ENCODE assay signal across 8 cellular contexts in the genomic region with DNA sequence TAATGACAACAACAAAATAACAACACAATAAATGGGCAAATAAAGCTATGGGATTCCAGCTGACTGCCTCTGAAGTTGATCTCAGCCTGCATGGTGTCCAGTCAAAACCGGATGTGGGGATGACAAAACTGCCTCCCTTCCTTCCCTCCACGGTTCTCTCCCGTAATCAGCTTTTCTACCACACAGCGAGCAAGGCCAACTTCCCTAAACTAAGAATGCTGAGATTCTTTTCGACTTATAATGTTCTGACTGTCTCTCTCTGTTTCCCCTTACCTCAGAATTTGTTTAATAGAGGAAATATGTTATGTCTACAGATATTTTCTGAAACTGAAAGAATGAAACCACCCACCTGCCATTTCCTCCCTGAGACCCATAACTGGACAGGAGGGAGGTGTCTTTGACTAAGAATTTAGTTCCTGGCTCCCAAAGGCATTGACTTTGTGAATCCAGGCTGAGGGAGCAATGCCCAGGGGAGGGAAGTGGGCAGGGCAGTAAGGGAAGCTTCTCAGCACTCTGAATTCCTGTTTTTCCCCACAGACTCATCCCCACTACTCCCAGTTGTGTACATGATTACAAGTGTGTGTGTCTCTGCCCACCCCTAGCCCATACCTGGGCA. TPM values are rescaled to one million over a fixed set of nuclear protein-coding genes. Genes with fewer than 3 reads are reported as not detected.
DNase-seq lines count a peak whose midpoint lies in the region; ATAC-seq and TF ChIP-seq lines count a peak whose summit lies in the region.

No MANE protein-coding gene starts in this region.

- no peaks in the 10 kb centered on the region for H3F3A ChIP-seq in SK-N-SH (replicated peaks; ENCODE audit: insufficient read depth)

- in situ Hi-C loops in G401 (cut with HindIII; ENCODE audit: low sequenced_read_pairs) = no loop called here

- CTCF ChIA-PET in SK-N-SH (lab: Yijun Ruan, JAX) = interaction anchor here (0.7 to 4.7 kb wide), 9 partner anchors 8 to 1131 kb away, joined by 3 to 41 read pairs (median 4); partner anchors contain the start of gene TLR10

- H3K36me3 Mint-ChIP-seq in mesothelial cell of epicardium = peaks cover 6% of the 10 kb centered on the region

- H3K4me3 Mint-ChIP-seq in mesothelial cell of epicardium = no peak overlapping the region

- no peak overlapping the region for H3K27ac Mint-ChIP-seq in mesothelial cell of epicardium

- TF ChIP-seq CTCF in cardiac fibroblast (IDR thresholded peaks at IDR 0.05; ENCODE audit: low read depth, low read length) = no peak
- no peak for TF ChIP-seq CTCF in mesothelial cell of epicardium (IDR thresholded peaks at IDR 0.05; ENCODE audit: unreplicated experiment)
- TF ChIP-seq CTCF in SK-N-SH (IDR thresholded peaks at IDR 0.05) = no peak

- no peak overlapping the region for H3K9ac ChIP-seq in SK-N-SH

- peaks cover 23% of the 10 kb centered on the region for H3K9me3 Mint-ChIP-seq in mesothelial cell of epicardium

- H3K9me3 ChIP-seq in mononuclear cell (ENCODE audit: low read depth, low read length) = no peaks in the 10 kb centered on the region
- no peaks in the 10 kb centered on the region for H3K9me3 ChIP-seq in SK-N-SH

- H3K9me2 ChIP-seq in SK-N-SH = no peaks in the 10 kb centered on the region

- no peak overlapping the region for H2AFZ ChIP-seq in SK-N-SH (ENCODE audit: low read depth)

- 65% methylated on average over 5 of the region's 5 CpGs for WGBS in SK-N-SH (ENCODE audit: low lambda C conversion rate)

- H3K27me3 ChIP-seq in mononuclear cell (ENCODE audit: insufficient read depth, low read length) (no peaks in the 10 kb centered on the region), SK-N-SH (ENCODE audit: insufficient read depth) (no peaks in the 10 kb centered on the region)

- no peak overlapping the region for H3K4me2 ChIP-seq in SK-N-SH

- H4K20me1 ChIP-seq in SK-N-SH (ENCODE audit: insufficient read depth) = no peaks in the 10 kb centered on the region

- peaks cover 8% of the 10 kb centered on the region for H3K4me1 Mint-ChIP-seq in mesothelial cell of epicardium

- no peak for TF ChIP-seq RAD21 in SK-N-SH (IDR thresholded peaks at IDR 0.05; ENCODE audit: low read length)

- no peak for TF ChIP-seq EP300 in SK-N-SH (IDR thresholded peaks at IDR 0.05; ENCODE audit: borderline replicate concordance in 1 of 2, low read depth in 1 of 2, low read length in 1 of 2)

- POLR2A ChIA-PET in SK-N-SH (lab: Yijun Ruan, JAX) = no interaction called here

- H3K4me3 ChIP-seq in cardiac fibroblast (replicated peaks in 1 of 2; ENCODE audit: low read depth in 2 of 2, low read length in 2 of 2) (peak overlapping the region in 1 of 2 donors; percentile 32), mononuclear cell (ENCODE audit: low read length) (peak overlapping the region; percentile 65), SK-N-SH (ENCODE audit: low read depth in 2 of 2, low read length in 1 of 2) (no peak overlapping the region)

- no peak overlapping the region for H3K27ac ChIP-seq in SK-N-SH (ENCODE audit: low read depth in 2 of 2, low read length in 1 of 2)

- no peaks in the 10 kb centered on the region for H3K36me3 ChIP-seq in SK-N-SH (replicated peaks in 1 of 2; ENCODE audit: control insufficient read depth in 1 of 2, insufficient read depth in 2 of 2, low read length in 1 of 2)

- TF ChIP-seq POLR2A in GM18505 (IDR thresholded peaks at IDR 0.05; ENCODE audit: borderline replicate concordance, extremely low read depth, insufficient read depth, insufficient read length) = peak; percentile 60

- peak; percentile 80 for ATAC-seq in GM18505 (IDR thresholded peaks at IDR 0.05; ENCODE audit: unreplicated experiment)
- peak; percentile 69 for ATAC-seq in HG02571 (IDR thresholded peaks at IDR 0.05; ENCODE audit: unreplicated experiment)

- H3K79me2 ChIP-seq in SK-N-SH (ENCODE audit: insufficient read depth) = no peaks in the 10 kb centered on the region

- H3K4me1 ChIP-seq in mononuclear cell (ENCODE audit: insufficient read depth, low read length) (peaks cover 51% of the 10 kb centered on the region), SK-N-SH (ENCODE audit: control insufficient read depth in 1 of 2, insufficient read depth in 2 of 2, low read depth in 1 of 2, low read length in 1 of 2) (no peaks in the 10 kb centered on the region; a peak in 1 of 4 replicates)

- peak; percentile 18 for DNase-seq in NCI-H2029 (lab: John Stamatoyannopoulos, UW)
- peak; percentile 39 to 62 for DNase-seq in cardiac fibroblast (ENCODE audit: low read depth in 2 of 2)
- no peak for DNase-seq in G401 (ENCODE audit: low spot score)
- DNase-seq in mesothelial cell of epicardium (ENCODE audit: low spot score in 2 of 2, unreplicated experiment in 2 of 2) = no peak
- DNase-seq in SK-N-SH = no peak

- H3K27me3 Mint-ChIP-seq in mesothelial cell of epicardium (ENCODE audit: low read depth) = no peaks in the 10 kb centered on the region

TF ChIP-seq in SK-N-SH, 30 proteins besides CTCF, POLR2A, EP300 and RAD21:
- TF ChIP-seq, protein P1, sequence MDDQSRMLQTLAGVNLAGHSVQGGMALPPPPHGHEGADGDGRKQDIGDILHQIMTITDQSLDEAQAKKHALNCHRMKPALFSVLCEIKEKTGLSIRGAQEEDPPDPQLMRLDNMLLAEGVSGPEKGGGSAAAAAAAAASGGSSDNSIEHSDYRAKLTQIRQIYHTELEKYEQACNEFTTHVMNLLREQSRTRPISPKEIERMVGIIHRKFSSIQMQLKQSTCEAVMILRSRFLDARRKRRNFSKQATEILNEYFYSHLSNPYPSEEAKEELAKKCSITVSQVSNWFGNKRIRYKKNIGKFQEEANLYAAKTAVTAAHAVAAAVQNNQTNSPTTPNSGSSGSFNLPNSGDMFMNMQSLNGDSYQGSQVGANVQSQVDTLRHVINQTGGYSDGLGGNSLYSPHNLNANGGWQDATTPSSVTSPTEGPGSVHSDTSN (IDR thresholded peaks at IDR 0.05) = no peak
- TF ChIP-seq EZH2phosphoT487 (IDR thresholded peaks at IDR 0.05; ENCODE audit: borderline replicate concordance, low read depth) (no peak), GATA2 (CRISPR knock-in tag; IDR thresholded peaks at IDR 0.05) (no peak), RXRA (IDR thresholded peaks at IDR 0.05; ENCODE audit: borderline replicate concordance, low read depth) (no peak), SIN3A (IDR thresholded peaks at IDR 0.05; ENCODE audit: borderline replicate concordance, low read depth, low read length) (no peak), GABPA (IDR thresholded peaks at IDR 0.05; ENCODE audit: low read depth) (no peak), TEAD4 (IDR thresholded peaks at IDR 0.05; ENCODE audit: borderline replicate concordance, insufficient read depth) (no peak), TAF1 (IDR thresholded peaks at IDR 0.05; ENCODE audit: borderline replicate concordance, low read depth, low read length) (no peak), FOXM1 (IDR thresholded peaks at IDR 0.05; ENCODE audit: low read depth) (no peak), SMC3 (IDR thresholded peaks at IDR 0.05; ENCODE audit: low read depth, low read length) (no peak), ELF1 (IDR thresholded peaks at IDR 0.05) (no peak)

RNA-seq across cellular contexts. Expression of gene TLR1, which starts 1.0 kb away (rescaled TPM):
- total RNA-seq in mononuclear cell (71.5 TPM), mesothelial cell of epicardium (0.77 to 1.2 TPM (median 0.82 TPM) in 3 replicates)
- total RNA-seq in G401 (2014; rRNA removed; shearing (Covaris generic)) = not detected in 2 replicates
- polyA plus RNA-seq in SK-N-SH (2012; rRNA removed) = 0.03 TPM in 1 of 2 replicates, not detected in the other
- polyA plus RNA-seq in SK-N-SH (2012; cell fraction: cytosol; rRNA removed) = 0.03 TPM in 1 of 2 replicates, not detected in the other
- 0.04 TPM in 1 of 2 replicates, not detected in the other for polyA plus RNA-seq in SK-N-SH (2012; cell fraction: nucleus; rRNA removed)

RNA-seq across cellular contexts. Expression of gene TLR10, which starts 22.8 kb away (rescaled TPM):
- 2.5 TPM for total RNA-seq in mononuclear cell
- total RNA-seq in G401 (2014; rRNA removed; shearing (Covaris generic)) = not detected in 2 replicates
- total RNA-seq in mesothelial cell of epicardium = not detected in 3 replicates
- not detected in 2 replicates for polyA plus RNA-seq in SK-N-SH (2012; rRNA removed)
- not detected in 2 replicates for polyA plus RNA-seq in SK-N-SH (2012; cell fraction: cytosol; rRNA removed)
- polyA plus RNA-seq in SK-N-SH (2012; cell fraction: nucleus; rRNA removed) = not detected in 2 replicates

RNA-seq across cellular contexts. Expression of gene TLR6, which starts 51.0 kb away (rescaled TPM):
- total RNA-seq in mononuclear cell = 9.2 TPM
- 0.03 TPM in 1 of 2 replicates, not detected in the other for total RNA-seq in G401 (2014; rRNA removed; shearing (Covaris generic))
- total RNA-seq in mesothelial cell of epicardium = 0.77 to 1.2 TPM (median 0.98 TPM) in 3 replicates
- 0.10 and 0.19 TPM in 2 replicates for polyA plus RNA-seq in SK-N-SH (2012; rRNA removed)
- 0.13 and 0.14 TPM in 2 replicates for polyA plus RNA-seq in SK-N-SH (2012; cell fraction: cytosol; rRNA removed)
- 0.39 and 0.56 TPM in 2 replicates for polyA plus RNA-seq in SK-N-SH (2012; cell fraction: nucleus; rRNA removed)

Comparison
In these comparisons a context has a peak if more than half of its experiments do, and no peak if none do; other contexts are left out.
1. DNase-seq: peak in NCI-H2029 (single experiment) and cardiac fibroblast (2 of 2); none in G401 (single experiment), mesothelial cell of epicardium (0 of 2) and SK-N-SH (single experiment).
2. RNA of gene TLR1, which starts 1.0 kb away (total RNA-seq): 71.5 TPM in mononuclear cell (single experiment); 0.77 to 1.2 TPM in mesothelial cell of epicardium and not detected in G401; every median in the first group is over 10 times any median in the second.